ENCODE assay signal across 21 cellular contexts in genomic region chr17:39277110-39277509, GRCh38.
DNase-seq lines count a peak whose midpoint lies in the region; ATAC-seq and TF ChIP-seq lines count a peak whose summit lies in the region.
"Had no signal": no experiment of that assay in that cellular context is flagged by ENCODE, and none has a peak within 500 bp of the region (broad histone marks: within the 10 kb centered on the region; RNA-seq: fewer than 3 reads in every experiment).

No MANE protein-coding gene starts in this region.

- peak; percentile 98 for ATAC-seq in memory B cell (ENCODE audit: low read depth)
- ATAC-seq in HG03521 (IDR thresholded peaks at IDR 0.05; ENCODE audit: unreplicated experiment), result no peak
- ATAC-seq: HepG2, Right ventricle myocardium inferior had no signal

- no peak overlapping the region for H3K27ac Mint-ChIP-seq in memory B cell

- H3K4me2 ChIP-seq in DOHH2 (ENCODE audit: low read length), result peak overlapping the region; percentile 29
- peak overlapping the region; percentile 41 for H3K4me2 ChIP-seq in OCI-LY3 (ENCODE audit: low read length)

- H3K4me3 Mint-ChIP-seq in memory B cell, result peak overlapping the region; percentile 59
- H3K4me3 Mint-ChIP-seq: CD14-positive monocyte had no signal

- no peaks in the 10 kb centered on the region for H3K36me3 ChIP-seq in DOHH2 (ENCODE audit: control insufficient read depth, low read length)
- H3K36me3 ChIP-seq in OCI-LY3 (replicated peaks; ENCODE audit: low read depth, low read length), result peaks cover 6% of the 10 kb centered on the region

- H2AFZ ChIP-seq in OCI-LY3 (ENCODE audit: low read depth, low read length), result no peak overlapping the region

- no peaks in the 10 kb centered on the region for H3K9me3 ChIP-seq in DOHH2 (ENCODE audit: control insufficient read depth, insufficient read depth, low read length)
- H3K9me3 ChIP-seq in OCI-LY3 (ENCODE audit: insufficient read depth, low read length), result no peaks in the 10 kb centered on the region
- H3K9me3 ChIP-seq: HAP-1 had no signal

- H3K9me3 Mint-ChIP-seq in memory B cell, result no peaks in the 10 kb centered on the region
- H3K9me3 Mint-ChIP-seq: CD14-positive monocyte had no signal

- H3K36me3 Mint-ChIP-seq in memory B cell, result peaks cover 4% of the 10 kb centered on the region

- in situ Hi-C loops in GM13976 (cut with MboI; ENCODE audit: low sequenced_read_pairs, unreplicated experiment), result no loop called here

- no peak overlapping the region for H3K4me3 ChIP-seq in DOHH2 (ENCODE audit: low read length)
- H3K4me3 ChIP-seq in OCI-LY3 (ENCODE audit: low read length), result no peak overlapping the region
- H3K4me3 ChIP-seq: HAP-1 had no signal

- H3K27me3 ChIP-seq in DOHH2 (ENCODE audit: control insufficient read depth, low read length) (no peaks in the 10 kb centered on the region), OCI-LY3 (ENCODE audit: low read depth, low read length) (no peaks in the 10 kb centered on the region)

- peaks cover 4% of the 10 kb centered on the region; the same call in 1 of the 2 replicates for H3F3A ChIP-seq in DOHH2 (ENCODE audit: control insufficient read depth, insufficient read depth)

- H3K27me3 Mint-ChIP-seq in memory B cell, result no peaks in the 10 kb centered on the region

- no peak overlapping the region for H3K9ac ChIP-seq in OCI-LY3 (ENCODE audit: low read length)

- H3K27ac ChIP-seq in DOHH2 (ENCODE audit: low read depth, low read length) (no peak overlapping the region), OCI-LY3 (ENCODE audit: low read length) (no peak overlapping the region)
- H3K27ac ChIP-seq: HL-60 had no signal

- DNase-seq in GM13976 (ENCODE audit: low spot score) (peak; percentile 55), memory B cell (ENCODE audit: low spot score in 2 of 2) (peak in 1 of 2 donors; percentile 30), inferior parietal cortex (ENCODE audit: extremely low spot score) (no peak), NCI-H187 (lab: John Stamatoyannopoulos, UW) (no peak), superior temporal gyrus (ENCODE audit: extremely low spot score) (no peak)
- DNase-seq: GF-D8, KBM-7, NCI-H1092 treated with DMSO at 0.1 percent for 48 hours, NCI-H1436 treated with DMSO at 0.1 percent for 48 hours, NCI-H2029, NCI-H226, NCI-H510A treated with DMSO at 0.1 percent for 48 hours, NCI-H748 treated with DMSO at 0.1 percent for 48 hours had no signal

- peaks cover 12% of the 10 kb centered on the region for H3K4me1 Mint-ChIP-seq in memory B cell
- H3K4me1 Mint-ChIP-seq: CD14-positive monocyte had no signal

- TF ChIP-seq CTCF in DOHH2 (IDR thresholded peaks at IDR 0.05; ENCODE audit: low read depth, low read length, poor library complexity, severe bottlenecking), result no peak
- no peak for TF ChIP-seq CTCF in GM13976 (IDR thresholded peaks at IDR 0.05; ENCODE audit: borderline replicate concordance, control extremely low read depth, extremely low read depth, insufficient read depth, missing control alignments)
- TF ChIP-seq CTCF in OCI-LY3 (IDR thresholded peaks at IDR 0.05; ENCODE audit: low read depth, low read length), result no peak

- H4K20me1 ChIP-seq in DOHH2 (ENCODE audit: control insufficient read depth, insufficient read depth, low read depth, low read length) (no peaks in the 10 kb centered on the region), OCI-LY3 (ENCODE audit: insufficient read depth, low read length) (no peaks in the 10 kb centered on the region)

- H3K4me1 ChIP-seq in DOHH2 (ENCODE audit: control insufficient read depth, low read length), result peaks cover 10% of the 10 kb centered on the region
- peaks cover 9% of the 10 kb centered on the region for H3K4me1 ChIP-seq in OCI-LY3 (ENCODE audit: low read length)

- H3K79me2 ChIP-seq in DOHH2 (ENCODE audit: control insufficient read depth, low read length) (no peaks in the 10 kb centered on the region), OCI-LY3 (ENCODE audit: low read length) (no peaks in the 10 kb centered on the region)

- no peaks in the 10 kb centered on the region for H3K9me2 ChIP-seq in DOHH2 (replicated peaks; ENCODE audit: control insufficient read depth, low read length)
